Comparison of ENCODE assay signal across 33 cellular contexts in the genomic region with DNA sequence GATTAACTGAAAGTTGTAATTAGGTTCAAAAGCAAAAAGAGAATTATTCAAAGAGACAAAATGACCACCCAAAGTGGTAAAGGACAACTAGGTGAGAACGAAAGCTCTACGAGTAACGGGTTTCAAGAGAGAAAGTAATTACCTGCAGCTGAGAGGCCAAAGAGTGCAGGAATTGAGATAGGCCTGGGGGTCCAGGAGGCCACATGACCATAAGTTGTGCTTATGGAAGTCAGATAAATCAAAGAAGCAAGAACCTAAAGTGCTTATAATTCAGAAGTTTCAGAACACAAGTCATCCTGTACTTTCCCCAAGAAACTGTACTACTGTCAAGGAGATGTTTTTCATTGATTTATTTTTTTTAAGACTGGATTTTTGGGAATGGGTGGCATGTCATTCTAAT.
"Had no signal": no experiment of that assay in that cellular context is flagged by ENCODE, and none has a peak within 500 bp of the region (broad histone marks: within the 10 kb centered on the region; RNA-seq: fewer than 3 reads in every experiment).

No MANE protein-coding gene starts in this region.

- H3K4me1 ChIP-seq: psoas muscle, spleen, testis, tibial artery, upper lobe of right lung, uterus had no signal

- H3K9me3 Mint-ChIP-seq: naive thymus-derived CD8-positive, alpha-beta T cell; natural killer cell treated with Interleukin-12 subunit alpha and Interleukin-12 subunit beta and Interleukin-15 and Interleukin-18, amount 100 ng/mL, for 72 hours; neural crest cell; stimulated activated memory B cell treated with anti-CD40 and anti-IgM and Interleukin-4, amounts not matched to agents 10 μg/mL and 1 μg/mL and 100 μg/mL, for 72 hours; stimulated activated naive CD8-positive, alpha-beta T cell treated with anti-CD3 and anti-CD28 coated beads, Interleukin-15, amount 100 ng/mL, for 72 hours; type B pancreatic cell had no signal

- H3K27ac Mint-ChIP-seq: natural killer cell treated with Interleukin-12 subunit alpha and Interleukin-12 subunit beta and Interleukin-15 and Interleukin-18, amount 100 ng/mL, for 72 hours; nephron progenitor cell; progenitor cell of endocrine pancreas; stimulated activated memory B cell treated with anti-CD40 and anti-IgM and Interleukin-4, amounts not matched to agents 10 μg/mL and 1 μg/mL and 100 μg/mL, for 72 hours; type B pancreatic cell had no signal

- H3K27me3 Mint-ChIP-seq: naive thymus-derived CD8-positive, alpha-beta T cell; natural killer cell treated with Interleukin-12 subunit alpha and Interleukin-12 subunit beta and Interleukin-15 and Interleukin-18, amount 100 ng/mL, for 72 hours; progenitor cell of endocrine pancreas; stimulated activated memory B cell treated with anti-CD40 and anti-IgM and Interleukin-4, amounts not matched to agents 10 μg/mL and 1 μg/mL and 100 μg/mL, for 72 hours; stimulated activated naive CD8-positive, alpha-beta T cell treated with anti-CD3 and anti-CD28 coated beads, Interleukin-15, amount 100 ng/mL, for 72 hours; type B pancreatic cell had no signal

- ATAC-seq: naive thymus-derived CD8-positive, alpha-beta T cell; natural killer cell treated with Interleukin-12 subunit alpha and Interleukin-12 subunit beta and Interleukin-15 and Interleukin-18, amount 100 ng/mL, for 72 hours; psoas muscle; right cardiac atrium; sciatic nerve; stimulated activated memory B cell treated with anti-CD40 and anti-IgM and Interleukin-4, amounts not matched to agents 10 μg/mL and 1 μg/mL and 100 μg/mL, for 72 hours; stimulated activated naive CD8-positive, alpha-beta T cell treated with anti-CD3 and anti-CD28 coated beads, Interleukin-15, amount 100 ng/mL, for 72 hours; stimulated activated naive CD8-positive, alpha-beta T cell treated with anti-CD3 and anti-CD28 coated beads, Interleukin-15, Interleukin-2, amounts not matched to agents 100 U/mL and 50 U/mL, for 24 hours; upper lobe of right lung had no signal

- H3K36me3 ChIP-seq: ovary, transverse colon, uterus had no signal

- H2AFZ ChIP-seq: parathyroid adenoma had no signal

- H3K27ac ChIP-seq: neutrophil, ovary, parathyroid adenoma, psoas muscle, spleen, suprapubic skin, testis, tibial artery, transverse colon, upper lobe of right lung, uterus had no signal

- H3K27me3 ChIP-seq: neutrophil, ovary, spleen, suprapubic skin, testis, tibial artery, transverse colon, upper lobe of right lung, uterus had no signal

- H3K79me2 ChIP-seq: parathyroid adenoma had no signal

- H3K4me3 Mint-ChIP-seq: naive thymus-derived CD8-positive, alpha-beta T cell; natural killer cell treated with Interleukin-12 subunit alpha and Interleukin-12 subunit beta and Interleukin-15 and Interleukin-18, amount 100 ng/mL, for 72 hours; nephron progenitor cell; neural crest cell; stimulated activated memory B cell treated with anti-CD40 and anti-IgM and Interleukin-4, amounts not matched to agents 10 μg/mL and 1 μg/mL and 100 μg/mL, for 72 hours; stimulated activated naive CD8-positive, alpha-beta T cell treated with anti-CD3 and anti-CD28 coated beads, Interleukin-15, amount 100 ng/mL, for 72 hours; type B pancreatic cell had no signal

- H3K4me3 ChIP-seq: ovary, psoas muscle, skin epidermis, smooth muscle cell, spleen, suprapubic skin, testis, tibial artery, transverse colon, upper lobe of right lung, uterus had no signal

- DNase-seq: naive thymus-derived CD8-positive, alpha-beta T cell; nephron progenitor cell; nucleus accumbens; ovary; posterior cingulate gyrus; psoas muscle; right cardiac atrium; spleen; stimulated activated CD4-positive, alpha-beta T cell treated with anti-CD3 and anti-CD28 coated beads, Interleukin-12 subunit alpha, Interleukin-12 subunit beta, amount 100 ng/mL, for 4 hours; stimulated activated CD4-positive, alpha-beta T cell treated with anti-CD3 and anti-CD28 coated beads, Interleukin-1b, Interleukin-23, amount 100 ng/mL, for 48 hours; stimulated activated CD4-positive, alpha-beta T cell treated with anti-CD3 and anti-CD28 coated beads, Interleukin-4, amount 100 ng/mL, for 1 hour; stimulated activated CD4-positive, alpha-beta T cell treated with anti-CD3 and anti-CD28 coated beads, Interleukin-4, amount 100 ng/mL, for 4 hours; stimulated activated CD8-positive, alpha-beta memory T cell treated with anti-CD3 and anti-CD28 coated beads, Interleukin-4, amount 100 ng/mL, for 48 hours; stimulated activated naive CD4-positive, alpha-beta T cell; stimulated activated naive CD8-positive, alpha-beta T cell treated with anti-CD3 and anti-CD28 coated beads, Interleukin-15, amount 100 ng/mL, for 72 hours; stimulated activated naive CD8-positive, alpha-beta T cell treated with anti-CD3 and anti-CD28 coated beads, Interleukin-15, Interleukin-2, amounts not matched to agents 100 U/mL and 50 U/mL, for 24 hours; substantia nigra; testis; tibial artery; transverse colon; upper lobe of right lung; uterus had no signal

- H3K9ac ChIP-seq: parathyroid adenoma had no signal

- H3K4me1 Mint-ChIP-seq: naive thymus-derived CD8-positive, alpha-beta T cell; nephron progenitor cell; neural crest cell; stimulated activated memory B cell treated with anti-CD40 and anti-IgM and Interleukin-4, amounts not matched to agents 10 μg/mL and 1 μg/mL and 100 μg/mL, for 72 hours; stimulated activated naive CD8-positive, alpha-beta T cell treated with anti-CD3 and anti-CD28 coated beads, Interleukin-15, amount 100 ng/mL, for 72 hours had no signal

- H3K4me2 ChIP-seq: smooth muscle cell had no signal

- H3K9me3 ChIP-seq: neutrophil, ovary, psoas muscle, spleen, suprapubic skin, testis, tibial artery, transverse colon, upper lobe of right lung, uterus had no signal
